Comparison of ENCODE assay signal across 1 cellular context in the genomic region with DNA sequence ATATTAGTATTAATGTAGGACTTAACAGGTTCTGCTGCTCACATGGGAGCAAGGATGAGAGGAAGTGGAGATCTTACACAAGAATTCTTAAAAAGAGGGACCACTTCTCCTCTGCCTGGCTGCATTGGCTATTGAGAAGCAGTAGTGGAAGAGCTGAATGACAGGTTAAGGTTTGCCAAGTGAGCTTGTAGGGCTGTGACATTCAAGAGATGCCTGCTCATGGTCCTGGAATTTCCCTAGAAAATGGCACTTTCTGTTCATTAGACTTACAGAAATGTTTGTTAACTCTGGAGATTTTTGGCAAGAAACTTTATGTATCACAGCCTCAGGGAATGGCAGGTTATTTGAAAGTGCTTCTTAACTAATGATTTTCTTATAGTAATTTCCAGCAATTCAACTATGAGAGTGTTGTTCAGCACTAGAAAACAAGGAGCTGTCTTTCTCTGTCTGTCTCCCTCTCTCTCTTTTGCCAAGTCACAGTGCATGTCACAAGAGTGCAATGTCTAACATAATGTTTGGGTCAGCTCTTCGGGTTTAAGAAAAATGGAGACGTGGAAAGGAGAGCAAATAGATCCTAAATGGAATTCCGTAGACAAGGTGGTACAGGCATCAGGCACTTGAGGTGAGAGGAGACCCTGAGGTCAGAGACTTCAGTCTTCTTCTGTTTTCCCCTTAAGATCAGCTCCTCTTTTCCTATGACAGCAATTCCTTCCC.
TF ChIP-seq lines count a peak whose summit lies in the region.

No MANE protein-coding gene starts in this region.

TF ChIP-seq in HepG2, 621 proteins besides CTCF, POLR2A, EP300 and RAD21:
- TF ChIP-seq, protein P1, sequence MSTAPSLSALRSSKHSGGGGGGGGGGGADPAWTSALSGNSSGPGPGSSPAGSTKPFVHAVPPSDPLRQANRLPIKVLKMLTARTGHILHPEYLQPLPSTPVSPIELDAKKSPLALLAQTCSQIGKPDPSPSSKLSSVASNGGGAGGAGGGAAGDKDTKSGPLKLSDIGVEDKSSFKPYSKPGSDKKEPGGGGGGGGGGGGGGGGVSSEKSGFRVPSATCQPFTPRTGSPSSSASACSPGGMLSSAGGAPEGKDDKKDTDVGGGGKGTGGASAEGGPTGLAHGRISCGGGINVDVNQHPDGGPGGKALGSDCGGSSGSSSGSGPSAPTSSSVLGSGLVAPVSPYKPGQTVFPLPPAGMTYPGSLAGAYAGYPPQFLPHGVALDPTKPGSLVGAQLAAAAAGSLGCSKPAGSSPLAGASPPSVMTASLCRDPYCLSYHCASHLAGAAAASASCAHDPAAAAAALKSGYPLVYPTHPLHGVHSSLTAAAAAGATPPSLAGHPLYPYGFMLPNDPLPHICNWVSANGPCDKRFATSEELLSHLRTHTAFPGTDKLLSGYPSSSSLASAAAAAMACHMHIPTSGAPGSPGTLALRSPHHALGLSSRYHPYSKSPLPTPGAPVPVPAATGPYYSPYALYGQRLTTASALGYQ (CRISPR knock-in tag; IDR thresholded peaks at IDR 0.05), result no peak
